ENCODE assay signal across 1 cellular context in genomic region chr1:2358072-2358471, GRCh38.
TF ChIP-seq lines count a peak whose summit lies in the region.

No MANE protein-coding gene starts in this region.

TF ChIP-seq in WTC11, 78 proteins besides CTCF, POLR2A, EP300 and RAD21 (continued from another document):
- TF ChIP-seq IRF1 (CRISPR knock-in tag; IDR thresholded peaks at IDR 0.05) (no peak), ZNF138 (CRISPR knock-in tag; conservative IDR thresholded peaks at IDR 0.05) (no peak)
